ENCODE assay signal across 14 cellular contexts in the genomic region with DNA sequence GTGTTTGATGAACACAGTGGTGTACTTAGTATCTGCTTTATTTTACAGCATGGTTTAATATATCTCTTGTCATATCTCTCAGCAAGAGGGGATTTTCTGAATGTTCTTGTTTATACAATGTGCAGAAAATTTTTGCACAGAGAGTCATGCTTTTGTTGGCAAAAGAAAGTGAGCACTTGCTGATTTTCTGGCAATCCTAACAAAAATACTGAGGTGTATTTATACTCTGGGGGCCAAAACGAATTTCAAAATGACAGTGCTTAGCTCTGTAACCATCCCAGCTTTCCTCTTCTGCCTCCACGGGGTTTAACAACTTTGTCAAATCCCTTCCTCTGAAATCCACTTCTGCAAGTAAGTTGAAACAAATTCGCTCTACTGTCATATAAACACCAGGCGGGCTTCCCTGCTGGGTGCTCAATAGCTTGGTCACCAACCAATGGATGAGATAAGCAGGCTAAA.
DNase-seq lines count a peak whose midpoint lies in the region; ATAC-seq and TF ChIP-seq lines count a peak whose summit lies in the region.
"Had no signal": no experiment of that assay in that cellular context is flagged by ENCODE, and none has a peak within 500 bp of the region (broad histone marks: within the 10 kb centered on the region; RNA-seq: fewer than 3 reads in every experiment).

No MANE protein-coding gene starts in this region.

- DNase-seq in EH (ENCODE audit: low read depth) = peak; percentile 85
- peak; percentile 85 for DNase-seq in adipocyte (ENCODE audit: low read depth)
- DNase-seq in fibroblast of villous mesenchyme (ENCODE audit: low read depth) = peak; percentile 44
- DNase-seq in skeletal muscle cell (ENCODE audit: low read depth) = peak; percentile 65
- DNase-seq in midbrain (lab: John Stamatoyannopoulos, UW) = no peak
- no peak for DNase-seq in activated CD4-positive, CD25-positive, alpha-beta regulatory T cell treated with anti-CD3 and anti-CD28 coated beads, Interleukin-2, amount 50 U/mL, for 72 hours
- no peak for DNase-seq in activated T-cell treated with anti-CD3 and anti-CD28 coated beads, Interleukin-2, amount 50 U/mL, for 4 hours
- DNase-seq: activated CD4-positive, alpha-beta memory T cell treated with anti-CD3 and anti-CD28 coated beads for 36 hours; CD4-positive, alpha-beta T cell; heart left ventricle; stimulated activated CD4-positive, alpha-beta T cell treated with anti-CD3 and anti-CD28 coated beads, Interleukin-4, amount 100 ng/mL, for 4 hours; stimulated activated naive CD4-positive, alpha-beta T cell treated with Interleukin-2 at 50 U/mL for 16 hours had no signal

- H3K4me1 ChIP-seq in adipocyte (ENCODE audit: control insufficient read depth, insufficient read depth, low read length) = peaks cover 26% of the 10 kb centered on the region

- no peaks in the 10 kb centered on the region for H3K36me3 ChIP-seq in adipocyte (ENCODE audit: control insufficient read depth, insufficient read depth, low read length, severe bottlenecking)
- H3K36me3 ChIP-seq: heart left ventricle had no signal

- TF ChIP-seq CTCF in fibroblast of villous mesenchyme (IDR thresholded peaks at IDR 0.05; ENCODE audit: insufficient read depth, low read depth, low read length) = no peak

- H3K9me3 Mint-ChIP-seq in activated T-cell treated with anti-CD3 and anti-CD28 coated beads, Interleukin-2, amount 50 U/mL, for 4 hours = no peaks in the 10 kb centered on the region
- H3K9me3 Mint-ChIP-seq: activated CD4-positive, alpha-beta memory T cell treated with anti-CD3 and anti-CD28 coated beads for 36 hours; CD4-positive, alpha-beta T cell had no signal

- H3K9ac ChIP-seq in adipocyte (ENCODE audit: low read length) = no peak overlapping the region

- H3K9me3 ChIP-seq in adipocyte (ENCODE audit: control insufficient read depth, low read length) = no peaks in the 10 kb centered on the region
- H3K9me3 ChIP-seq: heart left ventricle had no signal

- H3K4me3 ChIP-seq in adipocyte (ENCODE audit: low read length) = peak overlapping the region; percentile 48
- H3K4me3 ChIP-seq in fibroblast of villous mesenchyme (ENCODE audit: low read depth, low read length) = no peak overlapping the region
- no peak overlapping the region for H3K4me3 ChIP-seq in skeletal muscle cell (ENCODE audit: low read depth, low read length)
- H3K4me3 ChIP-seq: heart left ventricle, lung had no signal

- H3K4me3 Mint-ChIP-seq in activated T-cell treated with anti-CD3 and anti-CD28 coated beads, Interleukin-2, amount 50 U/mL, for 4 hours = no peak overlapping the region
- H3K4me3 Mint-ChIP-seq: activated CD4-positive, alpha-beta memory T cell treated with anti-CD3 and anti-CD28 coated beads for 36 hours; CD4-positive, alpha-beta T cell had no signal

- ATAC-seq in activated T-cell treated with anti-CD3 and anti-CD28 coated beads, Interleukin-2, amount 50 U/mL, for 4 hours = no peak
- no peak for ATAC-seq in GM18861 (IDR thresholded peaks at IDR 0.05; ENCODE audit: unreplicated experiment)

- no peaks in the 10 kb centered on the region for H3K4me1 Mint-ChIP-seq in activated T-cell treated with anti-CD3 and anti-CD28 coated beads, Interleukin-2, amount 50 U/mL, for 4 hours (ENCODE audit: low read depth)

- H3K36me3 Mint-ChIP-seq in activated T-cell treated with anti-CD3 and anti-CD28 coated beads, Interleukin-2, amount 50 U/mL, for 4 hours (ENCODE audit: insufficient read depth) = no peaks in the 10 kb centered on the region
- H3K36me3 Mint-ChIP-seq: activated CD4-positive, alpha-beta memory T cell treated with anti-CD3 and anti-CD28 coated beads for 36 hours had no signal

- H3K27me3 ChIP-seq in adipocyte (replicated peaks; ENCODE audit: control insufficient read depth, insufficient read depth, low read length) = no peaks in the 10 kb centered on the region
- H3K27me3 ChIP-seq: heart left ventricle had no signal

- H3K27me3 Mint-ChIP-seq in activated T-cell treated with anti-CD3 and anti-CD28 coated beads, Interleukin-2, amount 50 U/mL, for 4 hours (ENCODE audit: low read depth) = peaks cover 3% of the 10 kb centered on the region

Comparison
In these comparisons a context has a peak if more than half of its experiments do, and no peak if none do; other contexts are left out.
1. DNase-seq: peak in EH (single experiment), adipocyte (single experiment), fibroblast of villous mesenchyme (single experiment) and skeletal muscle cell (single experiment); none in midbrain (single experiment), activated CD4-positive, CD25-positive, alpha-beta regulatory T cell treated with anti-CD3 and anti-CD28 coated beads, Interleukin-2, amount 50 U/mL, for 72 hours (single experiment) and activated T-cell treated with anti-CD3 and anti-CD28 coated beads, Interleukin-2, amount 50 U/mL, for 4 hours (single experiment).